Comparison of ENCODE assay signal across 12 cellular contexts in genomic region chr5:131595088-131596033, GRCh38. TPM values are rescaled to one million over a fixed set of nuclear protein-coding genes. Genes with fewer than 3 reads are reported as not detected.
A peak's percentile ranks its signal among the peaks of the same experiment; 100 is the strongest.
DNase-seq lines count a peak whose midpoint lies in the region; ATAC-seq and TF ChIP-seq lines count a peak whose summit lies in the region.
"Had no signal": no experiment of that assay in that cellular context is flagged by ENCODE, and none has a peak within 500 bp of the region (broad histone marks: within the 10 kb centered on the region; RNA-seq: fewer than 3 reads in every experiment).

No MANE protein-coding gene starts in this region.

- no peaks in the 10 kb centered on the region for H3K27me3 ChIP-seq in endodermal cell (ENCODE audit: control insufficient read depth, insufficient read depth, low read length, poor library complexity, severe bottlenecking)
- H3K27me3 ChIP-seq: sigmoid colon had no signal

- intact Hi-C loops in activated T-helper 1 cell treated with anti-CD3 and anti-CD28 coated beads, Interleukin-12 subunit alpha, Interleukin-12 subunit beta, Interleukin-2, Interleukin-4 antibody, amounts not matched to agents 30 ng/mL and 10 ng/mL and 1 ng/mL, durations not matched to agents 14 hours and 24 hours and 36 hours (cut with micrococcal nuclease) = loop anchor here (1.0 to 5.0 kb wide), 4 partner anchors 40 to 259 kb away; partner anchors contain the start of genes FNIP1 and RAPGEF6
- intact Hi-C loops in lower leg skin (cut with DNase I; ENCODE audit: low total_unique reads) = no loop called here

- H3K4me3 Mint-ChIP-seq in activated T-helper 1 cell treated with anti-CD3 and anti-CD28 coated beads, Interleukin-12 subunit alpha, Interleukin-12 subunit beta, Interleukin-2, Interleukin-4 antibody, amounts not matched to agents 30 ng/mL and 10 ng/mL and 1 ng/mL, durations not matched to agents 14 hours and 24 hours and 36 hours = peak overlapping the region; percentile 61
- peak overlapping the region in 1 of 2 donors; percentile 3 for H3K4me3 Mint-ChIP-seq in stimulated activated naive B cell treated with anti-CD40 and anti-IgM and Interleukin-4, amounts not matched to agents 10 μg/mL and 1 μg/mL and 100 μg/mL, for 72 hours
- H3K4me3 Mint-ChIP-seq in endodermal cell = no peak overlapping the region

- no peaks in the 10 kb centered on the region for H3K27me3 Mint-ChIP-seq in activated T-helper 1 cell treated with anti-CD3 and anti-CD28 coated beads, Interleukin-12 subunit alpha, Interleukin-12 subunit beta, Interleukin-2, Interleukin-4 antibody, amounts not matched to agents 30 ng/mL and 10 ng/mL and 1 ng/mL, durations not matched to agents 14 hours and 24 hours and 36 hours (ENCODE audit: insufficient read depth)
- H3K27me3 Mint-ChIP-seq in stimulated activated naive B cell treated with anti-CD40 and anti-IgM and Interleukin-4, amounts not matched to agents 10 μg/mL and 1 μg/mL and 100 μg/mL, for 72 hours = no peaks in the 10 kb centered on the region
- no peaks in the 10 kb centered on the region for H3K27me3 Mint-ChIP-seq in endodermal cell (ENCODE audit: insufficient read depth)

- H3K9ac ChIP-seq in endodermal cell (ENCODE audit: extremely low read depth, low read length, poor library complexity, severe bottlenecking) = no peak overlapping the region

- peaks cover 24% of the 10 kb centered on the region for H3K36me3 Mint-ChIP-seq in activated T-helper 1 cell treated with anti-CD3 and anti-CD28 coated beads, Interleukin-12 subunit alpha, Interleukin-12 subunit beta, Interleukin-2, Interleukin-4 antibody, amounts not matched to agents 30 ng/mL and 10 ng/mL and 1 ng/mL, durations not matched to agents 14 hours and 24 hours and 36 hours (ENCODE audit: low read depth)
- H3K36me3 Mint-ChIP-seq in stimulated activated naive B cell treated with anti-CD40 and anti-IgM and Interleukin-4, amounts not matched to agents 10 μg/mL and 1 μg/mL and 100 μg/mL, for 72 hours = peaks cover 48 to 67% of the 10 kb centered on the region in 2 donors
- peaks cover 33% of the 10 kb centered on the region for H3K36me3 Mint-ChIP-seq in endodermal cell (ENCODE audit: low read depth)

- no peaks in the 10 kb centered on the region for H3K4me1 ChIP-seq in endodermal cell (ENCODE audit: control insufficient read depth, insufficient read depth, low read length)

- H3K4me3 ChIP-seq in endodermal cell (ENCODE audit: low read length) = no peak overlapping the region
- H3K4me3 ChIP-seq in lower leg skin (ENCODE audit: low read depth, poor library complexity, severe bottlenecking) = no peak overlapping the region
- H3K4me3 ChIP-seq: sigmoid colon had no signal

- peak; percentile 83 for ATAC-seq in HG03064 (IDR thresholded peaks at IDR 0.05; ENCODE audit: low read depth, unreplicated experiment)
- no peak for ATAC-seq in stimulated activated naive B cell treated with anti-CD40 and anti-IgM and Interleukin-4, amounts not matched to agents 10 μg/mL and 1 μg/mL and 100 μg/mL, for 72 hours (replicated peaks)
- ATAC-seq: left lobe of liver had no signal

- peaks cover 10% of the 10 kb centered on the region for H3K9me3 ChIP-seq in endodermal cell (ENCODE audit: control insufficient read depth, low read length)
- H3K9me3 ChIP-seq: sigmoid colon had no signal

- TF ChIP-seq CTCF in endodermal cell (conservative IDR thresholded peaks at IDR 0.05) (no peak), lower leg skin (IDR thresholded peaks at IDR 0.05) (no peak)

- H3K4me1 Mint-ChIP-seq in activated T-helper 1 cell treated with anti-CD3 and anti-CD28 coated beads, Interleukin-12 subunit alpha, Interleukin-12 subunit beta, Interleukin-2, Interleukin-4 antibody, amounts not matched to agents 30 ng/mL and 10 ng/mL and 1 ng/mL, durations not matched to agents 14 hours and 24 hours and 36 hours (ENCODE audit: low read depth) = peaks cover 39% of the 10 kb centered on the region
- peaks cover 38 to 56% of the 10 kb centered on the region in 2 donors for H3K4me1 Mint-ChIP-seq in stimulated activated naive B cell treated with anti-CD40 and anti-IgM and Interleukin-4, amounts not matched to agents 10 μg/mL and 1 μg/mL and 100 μg/mL, for 72 hours
- no peaks in the 10 kb centered on the region for H3K4me1 Mint-ChIP-seq in endodermal cell

- no peak for TF ChIP-seq POLR2A in lower leg skin (IDR thresholded peaks at IDR 0.05)

- peak overlapping the region; percentile 82 for H3K27ac Mint-ChIP-seq in activated T-helper 1 cell treated with anti-CD3 and anti-CD28 coated beads, Interleukin-12 subunit alpha, Interleukin-12 subunit beta, Interleukin-2, Interleukin-4 antibody, amounts not matched to agents 30 ng/mL and 10 ng/mL and 1 ng/mL, durations not matched to agents 14 hours and 24 hours and 36 hours
- H3K27ac Mint-ChIP-seq in stimulated activated naive B cell treated with anti-CD40 and anti-IgM and Interleukin-4, amounts not matched to agents 10 μg/mL and 1 μg/mL and 100 μg/mL, for 72 hours = peak overlapping the region; percentile 94
- no peak overlapping the region for H3K27ac Mint-ChIP-seq in endodermal cell

- no peaks in the 10 kb centered on the region for H3K9me3 Mint-ChIP-seq in activated T-helper 1 cell treated with anti-CD3 and anti-CD28 coated beads, Interleukin-12 subunit alpha, Interleukin-12 subunit beta, Interleukin-2, Interleukin-4 antibody, amounts not matched to agents 30 ng/mL and 10 ng/mL and 1 ng/mL, durations not matched to agents 14 hours and 24 hours and 36 hours
- peaks cover 5% of the 10 kb centered on the region in 2 donors for H3K9me3 Mint-ChIP-seq in stimulated activated naive B cell treated with anti-CD40 and anti-IgM and Interleukin-4, amounts not matched to agents 10 μg/mL and 1 μg/mL and 100 μg/mL, for 72 hours
- peaks cover 14% of the 10 kb centered on the region for H3K9me3 Mint-ChIP-seq in endodermal cell

- DNase-seq in activated naive CD4-positive, alpha-beta T cell treated with Interleukin-2 at 50 U/mL for 16 hours = peak; percentile 26
- DNase-seq in activated naive CD4-positive, alpha-beta T cell (lab: John Stamatoyannopoulos, UW) = no peak
- DNase-seq in activated T-helper 1 cell treated with anti-CD3 and anti-CD28 coated beads, Interleukin-12 subunit alpha, Interleukin-12 subunit beta, Interleukin-2, Interleukin-4 antibody, amounts not matched to agents 30 ng/mL and 10 ng/mL and 1 ng/mL, durations not matched to agents 14 hours and 24 hours and 36 hours (ENCODE audit: low spot score) = peak; percentile 19
- no peak for DNase-seq in stimulated activated naive B cell treated with anti-CD40 and anti-IgM and Interleukin-4, amounts not matched to agents 10 μg/mL and 1 μg/mL and 100 μg/mL, for 72 hours
- no peak for DNase-seq in endodermal cell
- no peak for DNase-seq in effector CD8-positive, alpha-beta T cell (lab: John Stamatoyannopoulos, UW)
- DNase-seq in lower leg skin (ENCODE audit: low spot score in 2 of 2) = no peak
- DNase-seq: NCI-H774, sigmoid colon, T-helper 9 cell had no signal

- 98 to 100% methylated on average over 4 to 8 of the region's 8 CpGs for WGBS in endodermal cell (ENCODE audit: insufficient coverage in 1 of 2, insufficient read length in 1 of 2), 2 experiments
- 94% methylated on average over 8 of the region's 8 CpGs for WGBS in lower leg skin, 2 donors

- H3K36me3 ChIP-seq in endodermal cell (ENCODE audit: control insufficient read depth, insufficient read depth, low read length) = peaks cover 10% of the 10 kb centered on the region

- no peak overlapping the region for H3K27ac ChIP-seq in endodermal cell (ENCODE audit: low read depth, low read length)
- H3K27ac ChIP-seq: sigmoid colon had no signal

RNA-seq across cellular contexts. Expression of gene RAPGEF6, which starts 39.7 kb away (rescaled TPM):
- 36.7 and 42.8 TPM in 2 replicates for total RNA-seq in activated T-helper 1 cell treated with anti-CD3 and anti-CD28 coated beads, Interleukin-12 subunit alpha, Interleukin-12 subunit beta, Interleukin-2, Interleukin-4 antibody, amounts not matched to agents 30 ng/mL and 10 ng/mL and 1 ng/mL, durations not matched to agents 14 hours and 24 hours and 36 hours
- 10 to 100 TPM; 19.2 to 24.0 TPM for total RNA-seq in endodermal cell
- polyA plus RNA-seq in endodermal cell (2013, experiment 1 of 2) = 17.4 TPM
- polyA plus RNA-seq in endodermal cell (2013, experiment 2 of 2) = 15.6 TPM
- 10 to 100 TPM; 16.8 to 20.2 (median 18.9) TPM for total RNA-seq in lower leg skin

Comparison
In these comparisons a context has a peak if more than half of its experiments do, and no peak if none do; other contexts are left out.
1. DNase-seq: peak in activated naive CD4-positive, alpha-beta T cell treated with Interleukin-2 at 50 U/mL for 16 hours (single experiment) and activated T-helper 1 cell treated with anti-CD3 and anti-CD28 coated beads, Interleukin-12 subunit alpha, Interleukin-12 subunit beta, Interleukin-2, Interleukin-4 antibody, amounts not matched to agents 30 ng/mL and 10 ng/mL and 1 ng/mL, durations not matched to agents 14 hours and 24 hours and 36 hours (single experiment); none in activated naive CD4-positive, alpha-beta T cell (0 of 4), stimulated activated naive B cell treated with anti-CD40 and anti-IgM and Interleukin-4, amounts not matched to agents 10 μg/mL and 1 μg/mL and 100 μg/mL, for 72 hours (single experiment), endodermal cell (single experiment), effector CD8-positive, alpha-beta T cell (single experiment) and lower leg skin (0 of 2).